In genomic region chr1:92445865-92446264, GRCh38 we compare ENCODE assay signal across 25 cellular contexts. TPM values are rescaled to one million over a fixed set of nuclear protein-coding genes. Genes with fewer than 3 reads are reported as not detected.
"Had no signal": no experiment of that assay in that cellular context is flagged by ENCODE, and none has a peak within 500 bp of the region (broad histone marks: within the 10 kb centered on the region; RNA-seq: fewer than 3 reads in every experiment).

No MANE protein-coding gene starts in this region.

- H3K36me3 ChIP-seq: esophagus squamous epithelium, gastrocnemius medialis, heart right ventricle, left lung, lower lobe of right lung had no signal

- H3K4me3 ChIP-seq: coronary artery, dorsolateral prefrontal cortex, esophagus squamous epithelium, gastrocnemius medialis, heart right ventricle, left lung, lower lobe of right lung had no signal

- ATAC-seq: esophagus mucosa; gastrocnemius medialis; heart right ventricle; left lung; left ventricle myocardium superior; lower lobe of right lung; naive thymus-derived CD4-positive, alpha-beta T cell had no signal

- FAIRE-seq: colon, endometrium, islet of Langerhans had no signal

- H3K27ac Mint-ChIP-seq: immature natural killer cell; naive thymus-derived CD4-positive, alpha-beta T cell had no signal

- H3K27ac ChIP-seq: coronary artery, dorsolateral prefrontal cortex, epithelial cell of prostate, esophagus squamous epithelium, gastrocnemius medialis, heart right ventricle, left lung, lower lobe of right lung had no signal

- H3K27me3 ChIP-seq: esophagus squamous epithelium, gastrocnemius medialis, heart right ventricle, left lung had no signal

- DNase-seq: dermis blood vessel endothelial cell; dorsolateral prefrontal cortex; effector CD4-positive, alpha-beta T cell; effector memory CD4-positive, alpha-beta T cell; esophagus squamous epithelium; foreskin melanocyte; gastrocnemius medialis; glutamatergic neuron; head of caudate nucleus; heart right ventricle; hippocampal formation; immature natural killer cell; left cardiac atrium; left lung; left ventricle myocardium superior; lower lobe of right lung; midbrain; naive thymus-derived CD4-positive, alpha-beta T cell had no signal

- H3K9me3 Mint-ChIP-seq: immature natural killer cell had no signal

- H3K4me1 ChIP-seq: gastrocnemius medialis, left lung, lower lobe of right lung had no signal

- H3K4me3 Mint-ChIP-seq: immature natural killer cell; naive thymus-derived CD4-positive, alpha-beta T cell had no signal

- H3K9me3 ChIP-seq: esophagus squamous epithelium, gastrocnemius medialis, heart right ventricle, left lung, lower lobe of right lung had no signal

- H3K36me3 Mint-ChIP-seq: immature natural killer cell; naive thymus-derived CD4-positive, alpha-beta T cell had no signal

RNA-seq across cellular contexts. Expression of gene GFI1, which starts 40.9 kb away (rescaled TPM):
- total RNA-seq: gastrocnemius medialis, lung microvascular endothelial cell had no signal
